Comparison of ENCODE assay signal across 17 cellular contexts in the genomic region with DNA sequence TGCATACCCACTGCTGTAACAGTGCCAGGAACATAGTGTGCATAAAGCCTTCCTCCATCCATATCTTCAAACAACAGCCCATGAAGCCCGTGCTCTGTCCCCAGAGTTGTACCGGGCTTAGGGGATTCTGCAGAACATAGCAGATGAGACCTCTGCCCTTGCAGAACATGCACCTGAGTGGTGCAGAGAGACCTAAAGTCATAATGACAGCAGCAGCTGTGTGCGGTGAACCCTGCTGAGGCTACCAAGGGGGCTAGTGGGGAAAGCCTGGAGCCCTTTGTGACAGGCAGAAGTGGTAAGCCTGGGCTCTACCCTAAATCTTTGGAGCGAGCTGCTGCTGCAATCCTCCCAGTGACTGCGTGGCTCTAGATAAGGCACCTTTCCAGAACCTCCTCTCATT. TPM values are rescaled to one million over a fixed set of nuclear protein-coding genes. Genes with fewer than 3 reads are reported as not detected.
A peak's percentile ranks its signal among the peaks of the same experiment; 100 is the strongest.
DNase-seq lines count a peak whose midpoint lies in the region; ATAC-seq and TF ChIP-seq lines count a peak whose summit lies in the region.
"Had no signal": no experiment of that assay in that cellular context is flagged by ENCODE, and none has a peak within 500 bp of the region (broad histone marks: within the 10 kb centered on the region; RNA-seq: fewer than 3 reads in every experiment).

No MANE protein-coding gene starts in this region.

- no peak overlapping the region for H3K4me3 Mint-ChIP-seq in activated CD8-positive, alpha-beta T cell treated with anti-CD3 and anti-CD28 coated beads, Interleukin-2, amount 10 ng/mL, durations not matched to agents 7 days and 5 days
- H3K4me3 Mint-ChIP-seq: B cell; CD4-positive, CD25-positive, alpha-beta regulatory T cell; CD8-positive, alpha-beta T cell; GM23338; H9 had no signal

- no peaks in the 10 kb centered on the region for H3K36me3 ChIP-seq in upper lobe of right lung
- H3K36me3 ChIP-seq: BLaER1 had no signal

- DNase-seq in NAMALWA (ENCODE audit: low spot score) (peak; percentile 26), retina (peak; percentile 20), upper lobe of right lung (peak; percentile 16), AG08396 (ENCODE audit: low spot score) (no peak), DMS79 treated with DMSO at 0.1 percent for 48 hours (lab: John Stamatoyannopoulos, UW) (no peak)
- no peak for DNase-seq in activated CD8-positive, alpha-beta T cell treated with anti-CD3 and anti-CD28 coated beads, Interleukin-2, amount 10 ng/mL, durations not matched to agents 7 days and 5 days
- DNase-seq: Caco-2; CD4-positive, CD25-positive, alpha-beta regulatory T cell; CD8-positive, alpha-beta T cell; DMS153; EL; GDM1; H9 had no signal

- intact Hi-C loops in upper lobe of right lung (cut with DNase I) = no loop called here

- peaks cover 3% of the 10 kb centered on the region for H3K4me1 Mint-ChIP-seq in activated CD8-positive, alpha-beta T cell treated with anti-CD3 and anti-CD28 coated beads, Interleukin-2, amount 10 ng/mL, durations not matched to agents 7 days and 5 days (ENCODE audit: low read depth)
- H3K4me1 Mint-ChIP-seq: GM23338, H9 had no signal

- H3K4me3 ChIP-seq in upper lobe of right lung = no peak overlapping the region
- H3K4me3 ChIP-seq: BLaER1, GM23338 had no signal

- H3K9me3 Mint-ChIP-seq in activated CD8-positive, alpha-beta T cell treated with anti-CD3 and anti-CD28 coated beads, Interleukin-2, amount 10 ng/mL, durations not matched to agents 7 days and 5 days (ENCODE audit: insufficient read depth) = no peaks in the 10 kb centered on the region
- H3K9me3 Mint-ChIP-seq: CD4-positive, CD25-positive, alpha-beta regulatory T cell; CD8-positive, alpha-beta T cell had no signal

- no peak for ATAC-seq in upper lobe of right lung
- ATAC-seq in activated CD8-positive, alpha-beta T cell treated with anti-CD3 and anti-CD28 coated beads, Interleukin-2, amount 10 ng/mL, durations not matched to agents 7 days and 5 days = no peak
- ATAC-seq: CD8-positive, alpha-beta T cell had no signal

- H3K36me3 Mint-ChIP-seq in activated CD8-positive, alpha-beta T cell treated with anti-CD3 and anti-CD28 coated beads, Interleukin-2, amount 10 ng/mL, durations not matched to agents 7 days and 5 days (ENCODE audit: low read depth) = no peaks in the 10 kb centered on the region
- H3K36me3 Mint-ChIP-seq: CD4-positive, CD25-positive, alpha-beta regulatory T cell; CD8-positive, alpha-beta T cell had no signal

- H3K27me3 Mint-ChIP-seq in activated CD8-positive, alpha-beta T cell treated with anti-CD3 and anti-CD28 coated beads, Interleukin-2, amount 10 ng/mL, durations not matched to agents 7 days and 5 days (ENCODE audit: low read depth) = no peaks in the 10 kb centered on the region

- TF ChIP-seq CTCF in upper lobe of right lung (IDR thresholded peaks at IDR 0.05) = no peak

- POLR2A ChIA-PET in activated CD8-positive, alpha-beta T cell treated with anti-CD3 and anti-CD28 coated beads, Interleukin-2, amount 10 ng/mL, durations not matched to agents 7 days and 5 days (lab: Charles Lee) = no interaction called here

- CTCF ChIA-PET in activated CD8-positive, alpha-beta T cell treated with anti-CD3 and anti-CD28 coated beads, Interleukin-2, amount 10 ng/mL, durations not matched to agents 7 days and 5 days (lab: Charles Lee) = interaction anchor here (1.2 kb wide), 1 partner anchor 106 kb away, joined by 4 read pairs; no protein-coding TSS in a partner anchor

- no peaks in the 10 kb centered on the region for H3K27me3 ChIP-seq in upper lobe of right lung
- H3K27me3 ChIP-seq: BLaER1 had no signal

- H3K27ac ChIP-seq in upper lobe of right lung = no peak overlapping the region
- H3K27ac ChIP-seq: BLaER1, C4-2B had no signal

- H3K4me1 ChIP-seq in upper lobe of right lung = no peaks in the 10 kb centered on the region
- H3K4me1 ChIP-seq: Caco-2 had no signal

- no peaks in the 10 kb centered on the region for H3K9me3 ChIP-seq in upper lobe of right lung
- H3K9me3 ChIP-seq: BLaER1, Caco-2 had no signal

- H3K27ac Mint-ChIP-seq in activated CD8-positive, alpha-beta T cell treated with anti-CD3 and anti-CD28 coated beads, Interleukin-2, amount 10 ng/mL, durations not matched to agents 7 days and 5 days = no peak overlapping the region
- H3K27ac Mint-ChIP-seq: B cell; CD8-positive, alpha-beta T cell; GM23338; H9 had no signal

RNA-seq across cellular contexts. Expression of gene BRD3, which starts 32.2 kb away (rescaled TPM):
- total RNA-seq in upper lobe of right lung = 38.4 TPM
- total RNA-seq in activated CD8-positive, alpha-beta T cell treated with anti-CD3 and anti-CD28 coated beads, Interleukin-2, amount 10 ng/mL, durations not matched to agents 7 days and 5 days = 10 to 100 TPM; 42.1 to 45.2 TPM

RNA-seq across cellular contexts. Expression of gene WDR5, which starts 35.8 kb away (rescaled TPM):
- 26.6 TPM for total RNA-seq in upper lobe of right lung
- 10 to 100 TPM; 43.6 to 47.8 TPM for total RNA-seq in activated CD8-positive, alpha-beta T cell treated with anti-CD3 and anti-CD28 coated beads, Interleukin-2, amount 10 ng/mL, durations not matched to agents 7 days and 5 days

Comparison
In these comparisons a context has a peak if more than half of its experiments do, and no peak if none do; other contexts are left out.
1. DNase-seq: peak in NAMALWA (single experiment), retina (single experiment) and upper lobe of right lung (single experiment); none in AG08396 (single experiment), activated CD8-positive, alpha-beta T cell treated with anti-CD3 and anti-CD28 coated beads, Interleukin-2, amount 10 ng/mL, durations not matched to agents 7 days and 5 days (single experiment) and DMS79 treated with DMSO at 0.1 percent for 48 hours (single experiment).